ENCODE assay signal across 1 cellular context in the genomic region with DNA sequence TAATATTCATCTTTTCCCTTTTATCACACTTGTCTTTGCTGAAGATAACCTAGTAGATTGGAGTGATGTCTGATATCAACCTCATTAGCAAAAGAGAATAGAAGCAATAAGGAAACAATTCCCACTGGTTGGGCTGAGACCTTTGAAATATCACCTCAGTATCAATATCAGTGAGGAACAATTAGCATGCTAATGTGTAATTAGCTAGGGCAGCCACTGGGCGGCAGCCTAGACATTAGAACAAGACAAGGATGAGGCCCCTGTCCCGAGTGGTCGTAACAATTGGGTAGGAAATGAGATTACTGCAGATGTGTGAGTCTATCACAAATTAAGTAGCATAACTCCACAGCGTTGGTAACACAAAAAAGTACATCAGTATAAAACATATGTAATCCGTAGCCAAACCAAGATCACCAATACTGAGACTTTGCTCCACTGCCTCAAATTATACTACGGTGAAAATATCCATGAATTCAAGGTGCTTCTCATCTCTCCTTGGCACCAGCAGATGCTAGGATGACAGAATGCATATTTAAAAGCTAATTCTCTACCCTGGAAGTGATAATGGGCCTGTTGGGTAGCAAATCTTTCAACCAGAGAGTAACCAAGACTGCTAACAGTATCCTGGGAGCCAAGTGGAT.
TF ChIP-seq lines count a peak whose summit lies in the region.

No MANE protein-coding gene starts in this region.

TF ChIP-seq in liver, 16 proteins besides CTCF, POLR2A, EP300 and RAD21 (continued from another document):
- TF ChIP-seq, protein P1, sequence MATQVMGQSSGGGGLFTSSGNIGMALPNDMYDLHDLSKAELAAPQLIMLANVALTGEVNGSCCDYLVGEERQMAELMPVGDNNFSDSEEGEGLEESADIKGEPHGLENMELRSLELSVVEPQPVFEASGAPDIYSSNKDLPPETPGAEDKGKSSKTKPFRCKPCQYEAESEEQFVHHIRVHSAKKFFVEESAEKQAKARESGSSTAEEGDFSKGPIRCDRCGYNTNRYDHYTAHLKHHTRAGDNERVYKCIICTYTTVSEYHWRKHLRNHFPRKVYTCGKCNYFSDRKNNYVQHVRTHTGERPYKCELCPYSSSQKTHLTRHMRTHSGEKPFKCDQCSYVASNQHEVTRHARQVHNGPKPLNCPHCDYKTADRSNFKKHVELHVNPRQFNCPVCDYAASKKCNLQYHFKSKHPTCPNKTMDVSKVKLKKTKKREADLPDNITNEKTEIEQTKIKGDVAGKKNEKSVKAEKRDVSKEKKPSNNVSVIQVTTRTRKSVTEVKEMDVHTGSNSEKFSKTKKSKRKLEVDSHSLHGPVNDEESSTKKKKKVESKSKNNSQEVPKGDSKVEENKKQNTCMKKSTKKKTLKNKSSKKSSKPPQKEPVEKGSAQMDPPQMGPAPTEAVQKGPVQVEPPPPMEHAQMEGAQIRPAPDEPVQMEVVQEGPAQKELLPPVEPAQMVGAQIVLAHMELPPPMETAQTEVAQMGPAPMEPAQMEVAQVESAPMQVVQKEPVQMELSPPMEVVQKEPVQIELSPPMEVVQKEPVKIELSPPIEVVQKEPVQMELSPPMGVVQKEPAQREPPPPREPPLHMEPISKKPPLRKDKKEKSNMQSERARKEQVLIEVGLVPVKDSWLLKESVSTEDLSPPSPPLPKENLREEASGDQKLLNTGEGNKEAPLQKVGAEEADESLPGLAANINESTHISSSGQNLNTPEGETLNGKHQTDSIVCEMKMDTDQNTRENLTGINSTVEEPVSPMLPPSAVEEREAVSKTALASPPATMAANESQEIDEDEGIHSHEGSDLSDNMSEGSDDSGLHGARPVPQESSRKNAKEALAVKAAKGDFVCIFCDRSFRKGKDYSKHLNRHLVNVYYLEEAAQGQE (IDR thresholded peaks at IDR 0.05): no peak
- no peak for TF ChIP-seq YY1 (IDR thresholded peaks at IDR 0.05)
- TF ChIP-seq, protein P2, sequence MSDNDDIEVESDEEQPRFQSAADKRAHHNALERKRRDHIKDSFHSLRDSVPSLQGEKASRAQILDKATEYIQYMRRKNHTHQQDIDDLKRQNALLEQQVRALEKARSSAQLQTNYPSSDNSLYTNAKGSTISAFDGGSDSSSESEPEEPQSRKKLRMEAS (IDR thresholded peaks at IDR 0.05): no peak
- no peak for TF ChIP-seq GABPA (IDR thresholded peaks at IDR 0.05 in 1 of 2, conservative IDR thresholded peaks at IDR 0.05 in 1 of 2)
- TF ChIP-seq HNF4G (IDR thresholded peaks at IDR 0.05): no peak
- no peak for TF ChIP-seq TAF1 (conservative IDR thresholded peaks at IDR 0.05)
- TF ChIP-seq SP1 (IDR thresholded peaks at IDR 0.05): no peak
- no peak for TF ChIP-seq HNF4A (conservative IDR thresholded peaks at IDR 0.05)
- no peak for TF ChIP-seq RXRA (IDR thresholded peaks at IDR 0.05)
- TF ChIP-seq JUND (IDR thresholded peaks at IDR 0.05): no peak
- TF ChIP-seq NR2F2 (IDR thresholded peaks at IDR 0.05): no peak
- TF ChIP-seq FOXA1 (IDR thresholded peaks at IDR 0.05): no peak
- TF ChIP-seq, protein P3, sequence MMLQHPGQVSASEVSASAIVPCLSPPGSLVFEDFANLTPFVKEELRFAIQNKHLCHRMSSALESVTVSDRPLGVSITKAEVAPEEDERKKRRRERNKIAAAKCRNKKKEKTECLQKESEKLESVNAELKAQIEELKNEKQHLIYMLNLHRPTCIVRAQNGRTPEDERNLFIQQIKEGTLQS (IDR thresholded peaks at IDR 0.05): no peak
- TF ChIP-seq FOXA2 (IDR thresholded peaks at IDR 0.05): no peak
- TF ChIP-seq EGR1 (IDR thresholded peaks at IDR 0.05; ENCODE audit: low read depth in 2 of 2): no peak
